26 cellular contexts compared by ENCODE assay signal in the genomic region with DNA sequence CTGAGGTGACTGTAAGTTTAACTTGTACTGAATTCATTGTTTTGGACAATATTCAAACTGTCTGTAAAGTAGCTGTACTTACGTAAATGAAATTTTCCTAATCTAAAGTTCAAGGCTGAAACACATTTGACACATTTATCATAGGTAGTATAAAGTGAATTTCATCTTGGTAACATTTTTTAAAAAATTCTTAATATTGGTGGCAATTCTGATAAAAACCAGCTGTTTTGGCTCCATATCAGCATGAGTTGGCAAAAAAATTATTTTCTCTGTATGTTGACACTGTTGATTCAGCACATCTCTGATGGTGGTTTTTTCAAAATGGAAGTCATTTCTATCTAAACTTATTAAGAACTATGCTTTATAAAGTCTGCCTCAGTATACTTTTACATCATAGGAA. TPM values are rescaled to one million over a fixed set of nuclear protein-coding genes. Genes with fewer than 3 reads are reported as not detected.
"Had no signal": no experiment of that assay in that cellular context is flagged by ENCODE, and none has a peak within 500 bp of the region (broad histone marks: within the 10 kb centered on the region; RNA-seq: fewer than 3 reads in every experiment).

No MANE protein-coding gene starts in this region.

- H3K36me3 ChIP-seq: esophagus muscularis mucosa, left lung, tibial artery, WERI-Rb-1 had no signal

- H3K4me1 Mint-ChIP-seq: neural crest cell had no signal

- H3K27ac ChIP-seq: esophagus muscularis mucosa, left lung, tibial artery, WERI-Rb-1 had no signal

- H3K27me3 Mint-ChIP-seq: dendritic cell treated with granulocyte-macrophage colony-stimulating factor and Interleukin-4, amounts not matched to agents 40 ng/mL and 50 ng/mL, for 4 days had no signal

- H3K9me3 ChIP-seq: esophagus muscularis mucosa, left lung, tibial artery had no signal

- H3K9me3 Mint-ChIP-seq: dendritic cell treated with granulocyte-macrophage colony-stimulating factor and Interleukin-4, amounts not matched to agents 40 ng/mL and 50 ng/mL, for 4 days; neural crest cell had no signal

- H3K4me3 Mint-ChIP-seq: dendritic cell treated with granulocyte-macrophage colony-stimulating factor and Interleukin-4, amounts not matched to agents 40 ng/mL and 50 ng/mL, for 4 days; neural crest cell had no signal

- H3K4me3 ChIP-seq: esophagus muscularis mucosa, left lung, tibial artery had no signal

- H3K27me3 ChIP-seq: left lung, tibial artery had no signal

- H3K4me1 ChIP-seq: esophagus muscularis mucosa, left lung, tibial artery had no signal

- DNase-seq: activated CD4-positive, alpha-beta T cell treated with anti-CD3 and anti-CD28 coated beads for 1 hour; activated CD8-positive, alpha-beta memory T cell treated with anti-CD3 and anti-CD28 coated beads for 24 hours; activated CD8-positive, alpha-beta memory T cell treated with anti-CD3 and anti-CD28 coated beads, Interleukin-2, amount 50 U/mL, for 48 hours; activated effector memory CD4-positive, alpha-beta T cell treated with Interleukin-2 at 50 U/mL for 16 hours; activated naive CD4-positive, alpha-beta T cell treated with anti-CD3 and anti-CD28 coated beads, Interleukin-2, amount 50 U/mL, for 16 hours; activated T-cell treated with anti-CD3 and anti-CD28 coated beads, Interleukin-2, amount 50 U/mL, for 48 hours; effector CD8-positive, alpha-beta T cell; head of caudate nucleus; left lung; stimulated activated CD4-positive, alpha-beta T cell treated with anti-CD3 and anti-CD28 coated beads, Interleukin-2, amount 100 ng/mL, for 24 hours; stimulated activated naive CD8-positive, alpha-beta T cell treated with anti-CD3 and anti-CD28 coated beads, Interleukin-15, Interleukin-2, amounts not matched to agents 100 U/mL and 50 U/mL, for 24 hours; substantia nigra; T-helper 2 cell; tibial artery; WERI-Rb-1 had no signal

- H3K27ac Mint-ChIP-seq: dendritic cell treated with granulocyte-macrophage colony-stimulating factor and Interleukin-4, amounts not matched to agents 40 ng/mL and 50 ng/mL, for 4 days; progenitor cell of endocrine pancreas had no signal

RNA-seq across cellular contexts. Expression of gene CXorf58, which starts 30.9 kb away (rescaled TPM):
- total RNA-seq: astrocyte, bronchial epithelial cell, kidney epithelial cell, left lung, lung microvascular endothelial cell, omental fat pad, skeletal muscle tissue, urinary bladder had no signal
